In the genomic region with DNA sequence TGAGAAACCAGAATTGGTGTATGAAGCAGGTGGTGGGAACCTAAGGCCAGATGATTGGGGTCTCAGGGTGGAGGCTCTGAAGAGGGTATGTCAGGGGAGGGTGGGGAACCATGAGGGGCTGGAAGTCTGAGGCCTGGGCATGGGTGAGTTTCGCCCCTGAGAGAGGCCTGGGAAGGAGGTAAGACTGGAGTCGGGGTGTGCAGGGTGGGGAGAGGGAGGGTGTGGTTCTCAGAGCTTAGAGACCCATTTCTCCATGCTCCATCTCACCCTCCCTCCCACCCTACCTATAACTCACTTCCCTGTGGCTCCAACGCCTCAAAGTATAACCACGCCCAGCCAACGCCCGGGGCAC, we compare ENCODE assay signal across 7 cellular contexts. TPM values are rescaled to one million over a fixed set of nuclear protein-coding genes. Genes with fewer than 3 reads are reported as not detected.
DNase-seq lines count a peak whose midpoint lies in the region; ATAC-seq and TF ChIP-seq lines count a peak whose summit lies in the region.
"Had no signal": no experiment of that assay in that cellular context is flagged by ENCODE, and none has a peak within 500 bp of the region (broad histone marks: within the 10 kb centered on the region; RNA-seq: fewer than 3 reads in every experiment).

No MANE protein-coding gene starts in this region.

- no peaks in the 10 kb centered on the region for H3K36me3 ChIP-seq in tibial artery
- H3K36me3 ChIP-seq: HAP-1 had no signal

- CTCF ChIA-PET in activated naive CD4-positive, alpha-beta T cell treated with anti-CD3 and anti-CD28 coated beads, Interleukin-2, amount 10 ng/mL, durations not matched to agents 7 days and 5 days (lab: Charles Lee) = no interaction called here

- no peaks in the 10 kb centered on the region for H3K9me3 Mint-ChIP-seq in activated naive CD4-positive, alpha-beta T cell treated with anti-CD3 and anti-CD28 coated beads, Interleukin-2, amount 10 ng/mL, durations not matched to agents 7 days and 5 days
- H3K9me3 Mint-ChIP-seq in dendritic cell treated with granulocyte-macrophage colony-stimulating factor and Interleukin-4, amounts not matched to agents 40 ng/mL and 50 ng/mL, for 4 days = no peaks in the 10 kb centered on the region

- no peak for DNase-seq in activated naive CD4-positive, alpha-beta T cell treated with anti-CD3 and anti-CD28 coated beads, Interleukin-2, amount 10 ng/mL, durations not matched to agents 7 days and 5 days
- DNase-seq in activated naive CD4-positive, alpha-beta T cell treated with Interleukin-2 at 50 U/mL for 16 hours = no peak
- no peak for DNase-seq in tibial artery
- no peak for DNase-seq in lower leg skin (ENCODE audit: low spot score in 2 of 2)

- peaks cover 27% of the 10 kb centered on the region for H3K4me1 Mint-ChIP-seq in activated naive CD4-positive, alpha-beta T cell treated with anti-CD3 and anti-CD28 coated beads, Interleukin-2, amount 10 ng/mL, durations not matched to agents 7 days and 5 days
- peaks cover 40% of the 10 kb centered on the region for H3K4me1 Mint-ChIP-seq in dendritic cell treated with granulocyte-macrophage colony-stimulating factor and Interleukin-4, amounts not matched to agents 40 ng/mL and 50 ng/mL, for 4 days (ENCODE audit: low read depth)

- peak overlapping the region; percentile 90 for H3K27ac ChIP-seq in tibial artery

- no peak for TF ChIP-seq CTCF in tibial artery (IDR thresholded peaks at IDR 0.05)
- no peak for TF ChIP-seq CTCF in lower leg skin (IDR thresholded peaks at IDR 0.05)

- H3K27me3 Mint-ChIP-seq in activated naive CD4-positive, alpha-beta T cell treated with anti-CD3 and anti-CD28 coated beads, Interleukin-2, amount 10 ng/mL, durations not matched to agents 7 days and 5 days = peaks cover 26% of the 10 kb centered on the region
- peaks cover 24% of the 10 kb centered on the region for H3K27me3 Mint-ChIP-seq in dendritic cell treated with granulocyte-macrophage colony-stimulating factor and Interleukin-4, amounts not matched to agents 40 ng/mL and 50 ng/mL, for 4 days

- WGBS in lower leg skin, 2 donors = 10 to 11% methylated on average over 6 of the region's 6 CpGs

- no peaks in the 10 kb centered on the region for H3K36me3 Mint-ChIP-seq in activated naive CD4-positive, alpha-beta T cell treated with anti-CD3 and anti-CD28 coated beads, Interleukin-2, amount 10 ng/mL, durations not matched to agents 7 days and 5 days
- H3K36me3 Mint-ChIP-seq in dendritic cell treated with granulocyte-macrophage colony-stimulating factor and Interleukin-4, amounts not matched to agents 40 ng/mL and 50 ng/mL, for 4 days (ENCODE audit: low read depth) = peaks cover 5% of the 10 kb centered on the region

- no peaks in the 10 kb centered on the region for H3K27me3 ChIP-seq in tibial artery

- intact Hi-C loops in dendritic cell treated with granulocyte-macrophage colony-stimulating factor and Interleukin-4, amounts not matched to agents 40 ng/mL and 50 ng/mL, for 4 days (cut with micrococcal nuclease) = loop anchor here (1.0 to 2.0 kb wide), 2 partner anchors 47 to 114 kb away; a partner anchor contains a TSS
- intact Hi-C loops in tibial artery (cut with DNase I; ENCODE audit: low total_unique reads) = no loop called here
- intact Hi-C loops in lower leg skin (cut with DNase I; ENCODE audit: low total_unique reads) = no loop called here

- peaks cover 0 to 34% (median 16%) of the 10 kb centered on the region in 4 donors for H3K4me1 ChIP-seq in tibial artery

- peak overlapping the region; percentile 88 for H3K27ac Mint-ChIP-seq in activated naive CD4-positive, alpha-beta T cell treated with anti-CD3 and anti-CD28 coated beads, Interleukin-2, amount 10 ng/mL, durations not matched to agents 7 days and 5 days
- peak overlapping the region; percentile 88 for H3K27ac Mint-ChIP-seq in dendritic cell treated with granulocyte-macrophage colony-stimulating factor and Interleukin-4, amounts not matched to agents 40 ng/mL and 50 ng/mL, for 4 days

- TF ChIP-seq POLR2A in lower leg skin (IDR thresholded peaks at IDR 0.05) = no peak

- H3K4me3 Mint-ChIP-seq in activated naive CD4-positive, alpha-beta T cell treated with anti-CD3 and anti-CD28 coated beads, Interleukin-2, amount 10 ng/mL, durations not matched to agents 7 days and 5 days = peak overlapping the region; percentile 71
- peak overlapping the region; percentile 87 for H3K4me3 Mint-ChIP-seq in dendritic cell treated with granulocyte-macrophage colony-stimulating factor and Interleukin-4, amounts not matched to agents 40 ng/mL and 50 ng/mL, for 4 days

- H3K4me3 ChIP-seq in tibial artery = peak overlapping the region; percentile 79 to 82
- H3K4me3 ChIP-seq in lower leg skin (ENCODE audit: low read depth, poor library complexity, severe bottlenecking) = no peak overlapping the region

- ATAC-seq in GM21786 (IDR thresholded peaks at IDR 0.05; ENCODE audit: unreplicated experiment) = no peak

- no peaks in the 10 kb centered on the region for H3K9me3 ChIP-seq in tibial artery
- H3K9me3 ChIP-seq: HAP-1 had no signal

RNA-seq across cellular contexts. Expression of a gene that starts 1.0 kb away (rescaled TPM):
- 10 to 100 TPM in 3 of 4 donors, 1 to 10 TPM in 1; 7.9 to 23.2 (median 18.2) TPM for total RNA-seq in lower leg skin

RNA-seq across cellular contexts. Expression of a gene that starts 23.1 kb away (rescaled TPM):
- total RNA-seq in lower leg skin = under 1 TPM in 3 of 4 donors, not detected in 1; 0.46 to 0.63 (median 0.52) TPM

RNA-seq across cellular contexts. Expression of a gene that starts 29.2 kb away (rescaled TPM):
- 10 to 100 TPM; 27.7 to 90.8 (median 40.1) TPM for total RNA-seq in lower leg skin

RNA-seq across cellular contexts. Expression of a gene that starts 47.2 kb away (rescaled TPM):
- total RNA-seq in lower leg skin = 100 to 1,000 TPM in 3 of 4 donors, 10 to 100 TPM in 1; 91.8 to 119 (median 107) TPM

RNA-seq across cellular contexts. Expression of a gene that starts 47.7 kb away (rescaled TPM):
- total RNA-seq in lower leg skin = 1 to 10 TPM; 2.1 to 5.5 (median 4.2) TPM
